Comparison of ENCODE assay signal across 8 cellular contexts in genomic region chr2:177906041-177906718, GRCh38.
DNase-seq lines count a peak whose midpoint lies in the region; ATAC-seq and TF ChIP-seq lines count a peak whose summit lies in the region.

No MANE protein-coding gene starts in this region.

- peak; percentile 76 for ATAC-seq in HG02610 (IDR thresholded peaks at IDR 0.05; ENCODE audit: unreplicated experiment)

- peak; percentile 92 for TF ChIP-seq CTCF in astrocyte of the cerebellum (IDR thresholded peaks at IDR 0.05; ENCODE audit: low read depth, low read length, missing control alignments)

- DNase-seq in NK-92 treated with Interleukin-12 subunit alpha and Interleukin-12 subunit beta, amount 100 ng/mL, for 24 hours (lab: John Stamatoyannopoulos, UW): peak; percentile 5
- DNase-seq in NK-92 (lab: John Stamatoyannopoulos, UW; ENCODE audit: unreplicated experiment) (no peak), MV-4-11 (lab: John Stamatoyannopoulos, UW) (peak; percentile 53), T follicular helper cell (ENCODE audit: low read depth) (peak; percentile 31), astrocyte of the cerebellum (ENCODE audit: low read depth) (peak; percentile 20), inferior parietal cortex (ENCODE audit: extremely low spot score) (peak; percentile 71)
- DNase-seq in stimulated activated CD4-positive, alpha-beta T cell treated with anti-CD3 and anti-CD28 coated beads, Interleukin-1b, Interleukin-23, amount 100 ng/mL, for 4 hours (ENCODE audit: low read depth in 2 of 2): peak; percentile 29 to 30

- no peak overlapping the region for H3K4me3 ChIP-seq in astrocyte of the cerebellum (ENCODE audit: low read depth, low read length)

- in situ Hi-C loops in astrocyte of the cerebellum (cut with HindIII; ENCODE audit: low sequenced_read_pairs): no loop called here
